8 cellular contexts compared by ENCODE assay signal in the genomic region with DNA sequence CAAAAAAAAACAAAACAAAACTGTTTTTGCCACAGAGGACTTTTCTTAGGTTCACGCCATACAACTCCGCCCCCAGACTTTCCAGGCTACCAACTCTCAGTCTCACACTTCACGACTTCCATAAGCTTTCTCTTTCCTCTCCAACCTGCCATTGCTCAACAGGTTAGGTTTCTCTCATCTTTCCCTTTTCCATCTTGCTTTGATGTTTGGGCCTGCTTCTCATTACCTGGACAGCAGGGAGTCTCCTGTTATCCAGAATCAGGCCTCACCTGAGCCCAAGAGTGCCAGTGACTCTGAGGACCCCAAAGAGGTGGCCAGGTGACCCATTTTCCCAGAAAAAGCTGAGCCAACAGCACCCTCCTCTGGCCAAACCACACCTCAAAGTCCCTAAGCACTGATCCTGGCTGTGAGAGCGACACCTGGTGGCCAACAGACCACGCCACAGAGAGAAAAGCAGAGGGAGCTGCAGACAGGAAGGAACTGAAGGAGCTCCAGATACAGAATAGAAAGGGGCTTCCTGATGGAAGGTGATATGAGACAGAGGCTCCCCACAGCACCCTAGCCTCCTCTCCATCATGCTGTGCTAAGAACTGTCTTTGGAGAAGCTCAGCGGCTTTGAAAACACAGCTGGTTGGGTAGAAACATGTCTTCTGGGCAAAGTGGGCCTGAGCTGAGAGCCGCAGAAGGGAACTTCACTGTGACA. TPM values are rescaled to one million over a fixed set of nuclear protein-coding genes. Genes with fewer than 3 reads are reported as not detected.
DNase-seq lines count a peak whose midpoint lies in the region; ATAC-seq, FAIRE-seq and TF ChIP-seq lines count a peak whose summit lies in the region.

No MANE protein-coding gene starts in this region.

- TF ChIP-seq CTCF in GM10266 (IDR thresholded peaks at IDR 0.05; ENCODE audit: control insufficient read depth, insufficient read depth, low read depth, missing control alignments) (peak; percentile 100), adrenal gland (IDR thresholded peaks at IDR 0.05) (peak; percentile 99 to 100 (median 100)), psoas muscle (IDR thresholded peaks at IDR 0.05) (peak; percentile 99)

- no peak for FAIRE-seq in urothelium cell line (lab: Jason Lieb, UNC)

- 36 to 42% (median 39%) methylated on average over 5 to 7 of the region's 7 CpGs for WGBS in adrenal gland, 4 donors
- WGBS in psoas muscle, 3 donors: 48 to 51% (median 49%) methylated on average over 7 of the region's 7 CpGs

- H3K36me3 ChIP-seq in adrenal gland (replicated peaks in 1 of 2): peaks cover 0 to 20% of the 10 kb centered on the region in 2 donors
- H3K36me3 ChIP-seq in psoas muscle (ENCODE audit: insufficient read depth in 1 of 2, low read depth in 1 of 2): peaks cover 3 to 27% of the 10 kb centered on the region in 2 donors

- DNase-seq in GM10266 (ENCODE audit: extremely low spot score): peak; percentile 88
- peak; percentile 75 for DNase-seq in MV-4-11 (lab: John Stamatoyannopoulos, UW)
- peak; percentile 83 for DNase-seq in SW480 (ENCODE audit: low spot score)
- peak; percentile 77 to 95 (median 89) for DNase-seq in adrenal gland
- DNase-seq in left cardiac atrium: peak; percentile 88
- DNase-seq in psoas muscle: peak; percentile 83 to 89
- peak; percentile 87 for DNase-seq in urothelium cell line (ENCODE audit: low spot score)

- intact Hi-C loops in adrenal gland (cut with DNase I): loop anchor here (5.0 to 10.0 kb wide), 4 partner anchors 39 to 241 kb away; no protein-coding TSS in a partner anchor
- intact Hi-C loops in left cardiac atrium (cut with DNase I): loop anchor here (1.0 to 5.0 kb wide), 4 partner anchors 35 to 164 kb away; no protein-coding TSS in a partner anchor
- intact Hi-C loops in psoas muscle (cut with DNase I): loop anchor here (1.0 to 5.0 kb wide), 4 partner anchors 35 to 244 kb away; no protein-coding TSS in a partner anchor

- peak; percentile 31 to 40 for ATAC-seq in left cardiac atrium
- peak; percentile 64 to 67 (median 64) for ATAC-seq in psoas muscle
- no peak for ATAC-seq in GM19023 (IDR thresholded peaks at IDR 0.05; ENCODE audit: unreplicated experiment)

- H3K4me1 ChIP-seq in adrenal gland (replicated peaks in 1 of 2) (peaks cover 7 to 15% of the 10 kb centered on the region in 2 donors), psoas muscle (peaks cover 10% of the 10 kb centered on the region)

- H3K9me3 ChIP-seq in adrenal gland (replicated peaks in 1 of 3) (no peaks in the 10 kb centered on the region), psoas muscle (no peaks in the 10 kb centered on the region)

- H3K4me3 ChIP-seq in adrenal gland (no peak overlapping the region), psoas muscle (no peak overlapping the region)

- H3K27me3 ChIP-seq in adrenal gland: no peaks in the 10 kb centered on the region
- no peaks in the 10 kb centered on the region for H3K27me3 ChIP-seq in psoas muscle (ENCODE audit: insufficient read depth in 3 of 3, low read length in 2 of 3)

- peak overlapping the region in 1 of 5 donors; percentile 46 for H3K27ac ChIP-seq in adrenal gland
- no peak overlapping the region for H3K27ac ChIP-seq in psoas muscle

- no peak for TF ChIP-seq POLR2A in adrenal gland (IDR thresholded peaks at IDR 0.05)

RNA-seq across cellular contexts. Expression of a gene that starts 4.0 kb away (rescaled TPM):
- total RNA-seq in adrenal gland (10 to 100 TPM; 14.3 to 28.7 (median 19.5) TPM), left cardiac atrium (10 to 100 TPM in 1 of 2 donors, 1 to 10 TPM in 1; 7.0 to 10.9 TPM), psoas muscle (1 to 10 TPM; 5.3 to 9.5 (median 5.4) TPM)
- polyA plus RNA-seq in adrenal gland (10 to 100 TPM in 1 of 3 donors, 1 to 10 TPM in 2; 7.3 to 20.8 (median 8.0) TPM), psoas muscle (10 to 100 TPM in 2 of 3 donors, 1 to 10 TPM in 1; 7.7 to 19.6 (median 16.5) TPM)

RNA-seq across cellular contexts. Expression of a gene that starts 4.1 kb away (rescaled TPM):
- 100 to 1,000 TPM; 177 to 322 (median 224) TPM for total RNA-seq in adrenal gland
- polyA plus RNA-seq in adrenal gland: 100 to 1,000 TPM; 489 to 891 (median 742) TPM
- total RNA-seq in left cardiac atrium: 100 to 1,000 TPM; 190 to 238 TPM
- total RNA-seq in psoas muscle: 100 to 1,000 TPM; 156 to 218 (median 185) TPM
- 100 to 1,000 TPM; 295 to 342 (median 332) TPM for polyA plus RNA-seq in psoas muscle

RNA-seq across cellular contexts. Expression of a gene that starts 6.0 kb away (rescaled TPM):
- 10 to 100 TPM in 6 of 8 donors, 1 to 10 TPM in 2; 5.9 to 23.5 (median 13.7) TPM for total RNA-seq in adrenal gland
- 100 to 1,000 TPM in 1 of 3 donors, 10 to 100 TPM in 1, 1 to 10 TPM in 1; 6.1 to 115 (median 45.6) TPM for polyA plus RNA-seq in adrenal gland
- total RNA-seq in left cardiac atrium: 10 to 100 TPM; 43.3 to 55.0 TPM
- 1 to 10 TPM; 2.5 to 3.9 (median 2.8) TPM for total RNA-seq in psoas muscle
- 1 to 10 TPM; 2.3 to 6.1 (median 2.5) TPM for polyA plus RNA-seq in psoas muscle

RNA-seq across cellular contexts. Expression of a gene that starts 10.6 kb away (rescaled TPM):
- total RNA-seq in adrenal gland: 10 to 100 TPM in 1 of 8 donors, 1 to 10 TPM in 7; 5.1 to 15.9 (median 6.7) TPM
- 1 to 10 TPM; 6.7 to 9.1 (median 8.4) TPM for polyA plus RNA-seq in adrenal gland
- 1 to 10 TPM; 3.9 to 5.7 TPM for total RNA-seq in left cardiac atrium
- 1 to 10 TPM; 4.4 to 5.6 (median 5.2) TPM for total RNA-seq in psoas muscle
- polyA plus RNA-seq in psoas muscle: 1 to 10 TPM; 3.7 to 4.5 (median 3.9) TPM
